30 cellular contexts compared by ENCODE assay signal in the genomic region with DNA sequence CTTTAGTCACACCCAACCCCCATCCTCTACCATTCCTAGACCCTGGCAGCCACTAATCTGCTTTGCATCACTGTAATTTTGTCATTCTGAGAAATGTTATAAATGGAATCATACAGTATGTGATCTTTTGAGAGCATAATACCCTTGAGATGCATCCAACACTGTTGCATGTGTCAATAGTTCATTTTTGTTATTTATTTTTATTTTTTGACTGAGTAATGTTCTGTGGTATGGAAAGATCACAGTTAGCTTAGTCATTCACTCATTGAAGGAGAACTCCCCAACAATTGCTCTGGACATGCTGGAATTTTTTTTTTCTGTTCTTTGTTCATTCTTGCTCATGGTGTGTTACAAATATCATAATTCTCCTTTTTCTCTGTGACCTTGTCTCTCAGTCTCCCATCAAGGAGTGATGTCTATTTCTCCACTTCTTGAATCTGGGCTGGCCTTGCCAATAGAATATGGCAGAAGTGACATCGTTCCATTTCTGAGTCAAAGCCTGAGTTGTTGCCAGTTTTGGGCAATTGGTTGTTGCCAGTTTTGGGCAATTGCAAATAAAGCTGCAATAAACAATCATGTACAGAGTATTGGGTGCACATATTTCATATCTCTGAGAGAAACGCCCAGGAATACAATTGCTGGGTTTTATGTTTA. TPM values are rescaled to one million over a fixed set of nuclear protein-coding genes. Genes with fewer than 3 reads are reported as not detected.
DNase-seq lines count a peak whose midpoint lies in the region; ATAC-seq and TF ChIP-seq lines count a peak whose summit lies in the region.
"Had no signal": no experiment of that assay in that cellular context is flagged by ENCODE, and none has a peak within 500 bp of the region (broad histone marks: within the 10 kb centered on the region; RNA-seq: fewer than 3 reads in every experiment).

No MANE protein-coding gene starts in this region.

- POLR2A ChIA-PET in PC-3 (lab: Charles Lee; ENCODE audit: unreplicated experiment) = no interaction called here

- H3K27me3 ChIP-seq in ACC112 (ENCODE audit: insufficient read depth, low read length) (no peaks in the 10 kb centered on the region), GM23248 (replicated peaks; ENCODE audit: insufficient read depth) (no peaks in the 10 kb centered on the region), PC-3 (ENCODE audit: low read length) (peaks cover 27% of the 10 kb centered on the region)
- H3K27me3 ChIP-seq: body of pancreas, right lobe of liver, tibial artery, vagina had no signal

- H3K4me3 ChIP-seq in ACC112 (ENCODE audit: low read depth, low read length) = no peak overlapping the region; the same call in 1 of the 2 replicates
- H3K4me3 ChIP-seq in GM23248 = no peak overlapping the region
- H3K4me3 ChIP-seq in fibroblast of the aortic adventitia (ENCODE audit: low read depth, low read length) = no peak overlapping the region
- H3K4me3 ChIP-seq in PC-3 (ENCODE audit: low read length) = no peak overlapping the region
- H3K4me3 ChIP-seq: body of pancreas, esophagus squamous epithelium, right lobe of liver, stomach, tibial artery, vagina had no signal

- peaks cover 14% of the 10 kb centered on the region for H3K4me1 ChIP-seq in ACC112 (ENCODE audit: control insufficient read depth, insufficient read depth, low read length, unreplicated experiment)
- H3K4me1 ChIP-seq in GM23248 (ENCODE audit: insufficient read depth) = peaks cover 20% of the 10 kb centered on the region
- no peaks in the 10 kb centered on the region for H3K4me1 ChIP-seq in PC-3 (ENCODE audit: insufficient read depth, low read length)
- H3K4me1 ChIP-seq: body of pancreas, esophagus squamous epithelium, right lobe of liver, stomach had no signal

- H3K4me3 Mint-ChIP-seq in activated naive CD4-positive, alpha-beta T cell treated with anti-CD3 and anti-CD28 coated beads for 36 hours = no peak overlapping the region
- H3K4me3 Mint-ChIP-seq: activated B cell treated with CpG ODN at 0.5 μM for 24 hours; activated CD4-positive, alpha-beta T cell treated with anti-CD3 and anti-CD28 coated beads, Interleukin-2, amount 10 ng/mL, durations not matched to agents 7 days and 5 days; activated naive CD8-positive, alpha-beta T cell treated with anti-CD3 and anti-CD28 coated beads, Interleukin-2, amount 50 U/mL, for 24 hours; activated T-cell treated with anti-CD3 and anti-CD28 coated beads, Interleukin-2, amount 50 U/mL, for 4 hours; CD4-positive, alpha-beta T cell; H9; mesothelial cell of epicardium; T-cell had no signal

- H3K27ac Mint-ChIP-seq in activated naive CD4-positive, alpha-beta T cell treated with anti-CD3 and anti-CD28 coated beads for 36 hours = no peak overlapping the region
- H3K27ac Mint-ChIP-seq: activated B cell treated with CpG ODN at 0.5 μM for 24 hours; activated naive CD8-positive, alpha-beta T cell treated with anti-CD3 and anti-CD28 coated beads, Interleukin-2, amount 50 U/mL, for 24 hours; CD4-positive, alpha-beta T cell; H9; mesothelial cell of epicardium; naive B cell had no signal

- no peak overlapping the region for H3K9ac ChIP-seq in GM23248
- H3K9ac ChIP-seq in PC-3 (ENCODE audit: low read length) = no peak overlapping the region

- no TSS peak for BruUV-seq in PC-3 (replicated peaks; lab: Mats Ljungman, UMichigan)

- H3F3A ChIP-seq in GM23248 (ENCODE audit: insufficient read depth) = peaks cover 13% of the 10 kb centered on the region; the same call in 1 of the 2 replicates
- H3F3A ChIP-seq in PC-3 (ENCODE audit: low read length, unreplicated experiment) = no peaks in the 10 kb centered on the region

- H3K27me3 Mint-ChIP-seq in activated naive CD4-positive, alpha-beta T cell treated with anti-CD3 and anti-CD28 coated beads for 36 hours (ENCODE audit: low read depth) = no peaks in the 10 kb centered on the region

- H3K36me3 ChIP-seq in ACC112 (ENCODE audit: insufficient read depth, low read length) (no peaks in the 10 kb centered on the region), GM23248 (ENCODE audit: low read depth) (no peaks in the 10 kb centered on the region), PC-3 (ENCODE audit: low read depth, low read length) (no peaks in the 10 kb centered on the region)
- H3K36me3 ChIP-seq: esophagus squamous epithelium, right lobe of liver, stomach, tibial artery, vagina had no signal

- H2AFZ ChIP-seq in ACC112 (ENCODE audit: low read length, unreplicated experiment) (peak overlapping the region; percentile 54), GM23248 (no peak overlapping the region), PC-3 (ENCODE audit: low read length) (no peak overlapping the region)

- in situ Hi-C loops in GM23248 (cut with MboI) = loop anchor here (10.0 to 25.0 kb wide), 2 partner anchors 294 to 472 kb away; no protein-coding TSS in a partner anchor

- peak; percentile 74 for DNase-seq in GM23248
- DNase-seq in amniotic epithelial cell (ENCODE audit: low read depth) = peak; percentile 31
- DNase-seq in fibroblast of the aortic adventitia (ENCODE audit: low read depth) = peak; percentile 22
- no peak for DNase-seq in NCI-H2196 treated with DMSO at 0.1 percent for 48 hours (lab: John Stamatoyannopoulos, UW; ENCODE audit: unreplicated experiment)
- no peak for DNase-seq in activated naive CD4-positive, alpha-beta T cell treated with anti-CD3 and anti-CD28 coated beads for 36 hours
- DNase-seq in mesenteric fat pad (ENCODE audit: low spot score) = no peak
- no peak for DNase-seq in PC-3
- DNase-seq: activated B cell treated with CpG ODN at 0.5 μM for 24 hours; activated CD4-positive, alpha-beta T cell treated with anti-CD3 and anti-CD28 coated beads, Interleukin-2, amount 10 ng/mL, durations not matched to agents 7 days and 5 days; activated gamma-delta T cell; activated naive CD8-positive, alpha-beta T cell treated with anti-CD3 and anti-CD28 coated beads, Interleukin-2, amount 50 U/mL, for 24 hours; activated T-cell treated with anti-CD3 and anti-CD28 coated beads, Interleukin-2, amount 50 U/mL, for 4 hours; AML-193; body of pancreas; CD4-positive, alpha-beta T cell; DMS79 treated with DMSO at 0.1 percent for 48 hours; esophagus squamous epithelium; H9; naive B cell; NCI-H82; right lobe of liver; stimulated activated CD4-positive, alpha-beta T cell treated with anti-CD3 and anti-CD28 coated beads, Interleukin-12 subunit alpha, Interleukin-12 subunit beta, amount 100 ng/mL, for 4 hours; stimulated activated CD4-positive, alpha-beta T cell treated with anti-CD3 and anti-CD28 coated beads, Interleukin-2, amount 100 ng/mL, for 48 hours; stomach; T-cell; tibial artery had no signal

- no peaks in the 10 kb centered on the region for H4K20me1 ChIP-seq in GM23248 (ENCODE audit: insufficient read depth)
- H4K20me1 ChIP-seq in PC-3 (ENCODE audit: low read length) = no peaks in the 10 kb centered on the region

- H3K79me2 ChIP-seq in ACC112 (ENCODE audit: control insufficient read depth, insufficient read depth, low read length, unreplicated experiment) = no peaks in the 10 kb centered on the region
- H3K79me2 ChIP-seq in GM23248 (ENCODE audit: insufficient read depth) = no peaks in the 10 kb centered on the region
- H3K79me2 ChIP-seq in PC-3 (ENCODE audit: low read length) = no peaks in the 10 kb centered on the region

- CTCF ChIA-PET in activated naive CD4-positive, alpha-beta T cell treated with anti-CD3 and anti-CD28 coated beads for 36 hours (lab: Charles Lee) = no interaction called here
- CTCF ChIA-PET in PC-3 (lab: Charles Lee) = no interaction called here

- H3K9me3 ChIP-seq in GM23248 (ENCODE audit: low read depth) (no peaks in the 10 kb centered on the region), PC-3 (ENCODE audit: low read length) (no peaks in the 10 kb centered on the region)
- H3K9me3 ChIP-seq: body of pancreas, esophagus squamous epithelium, right lobe of liver, stomach, tibial artery, vagina had no signal

- H3K4me1 Mint-ChIP-seq in activated naive CD4-positive, alpha-beta T cell treated with anti-CD3 and anti-CD28 coated beads for 36 hours (ENCODE audit: low read depth) = peaks cover under 1% of the 10 kb centered on the region
- H3K4me1 Mint-ChIP-seq: activated B cell treated with CpG ODN at 0.5 μM for 24 hours, naive B cell had no signal

- H3K9me2 ChIP-seq in GM23248 (ENCODE audit: insufficient read depth) = no peaks in the 10 kb centered on the region
- no peaks in the 10 kb centered on the region for H3K9me2 ChIP-seq in PC-3 (replicated peaks; ENCODE audit: low read length)

- H3K27ac ChIP-seq in ACC112 (ENCODE audit: low read depth, low read length) (peak overlapping the region; percentile 56; the same call in 1 of the 2 replicates), GM23248 (no peak overlapping the region), PC-3 (ENCODE audit: low read length) (no peak overlapping the region)
- H3K27ac ChIP-seq: body of pancreas, esophagus squamous epithelium, right lobe of liver, RWPE1, stomach, tibial artery, vagina had no signal

- no peaks in the 10 kb centered on the region for H3K9me3 Mint-ChIP-seq in activated naive CD4-positive, alpha-beta T cell treated with anti-CD3 and anti-CD28 coated beads for 36 hours
- H3K9me3 Mint-ChIP-seq: activated B cell treated with CpG ODN at 0.5 μM for 24 hours; activated CD4-positive, alpha-beta T cell treated with anti-CD3 and anti-CD28 coated beads, Interleukin-2, amount 10 ng/mL, durations not matched to agents 7 days and 5 days; activated naive CD8-positive, alpha-beta T cell treated with anti-CD3 and anti-CD28 coated beads, Interleukin-2, amount 50 U/mL, for 24 hours; activated T-cell treated with anti-CD3 and anti-CD28 coated beads, Interleukin-2, amount 50 U/mL, for 4 hours; CD4-positive, alpha-beta T cell; H9; naive B cell; T-cell had no signal

- ATAC-seq in PC-3 = no peak
- ATAC-seq: activated naive CD8-positive, alpha-beta T cell treated with anti-CD3 and anti-CD28 coated beads, Interleukin-2, amount 50 U/mL, for 24 hours; activated T-cell treated with anti-CD3 and anti-CD28 coated beads, Interleukin-2, amount 50 U/mL, for 4 hours; body of pancreas; right lobe of liver; T-cell had no signal

- H3K36me3 Mint-ChIP-seq in activated naive CD4-positive, alpha-beta T cell treated with anti-CD3 and anti-CD28 coated beads for 36 hours (ENCODE audit: low read depth) = no peaks in the 10 kb centered on the region
- H3K36me3 Mint-ChIP-seq: mesothelial cell of epicardium, naive B cell, T-cell had no signal

- intact Hi-C loops in activated naive CD4-positive, alpha-beta T cell treated with anti-CD3 and anti-CD28 coated beads for 36 hours (cut with micrococcal nuclease) = no loop called here
- intact Hi-C loops in PC-3 (cut with micrococcal nuclease) = no loop called here

- H3K4me2 ChIP-seq in GM23248 (ENCODE audit: unreplicated experiment) (no peak overlapping the region), PC-3 (ENCODE audit: low read length) (no peak overlapping the region)

- WGBS in GM23248 (ENCODE audit: low coverage in 1 of 2, low lambda C conversion rate in 2 of 2, missing lambda C conversion rate in 2 of 2), 2 experiments = 61 to 63% methylated on average over 2 of the region's 2 CpGs

- TF ChIP-seq CTCF in fibroblast of the aortic adventitia (IDR thresholded peaks at IDR 0.05; ENCODE audit: insufficient read depth, low read length) = no peak
- no peak for TF ChIP-seq CTCF in PC-3 (conservative IDR thresholded peaks at IDR 0.05; ENCODE audit: low read depth, low read length)

RNA-seq across cellular contexts. Expression of gene ADPGK, which starts 6.9 kb away (rescaled TPM):
- total RNA-seq in GM23248 (2014; rRNA removed; shearing (Covaris generic)) = 66.6 and 86.2 TPM in 2 replicates
- 47.1 and 50.5 TPM in 2 replicates for polyA plus RNA-seq in GM23248 (2016; fragmentation: Nextera tagmentation; extraction: Ambion mirVana)
- 43.9 and 86.1 TPM in 2 replicates for total RNA-seq in fibroblast of the aortic adventitia (ENCODE audit: low replicate concordance)
- 10 to 100 TPM; 41.4 to 43.6 TPM for total RNA-seq in activated naive CD4-positive, alpha-beta T cell treated with anti-CD3 and anti-CD28 coated beads for 36 hours
- total RNA-seq in mesenteric fat pad = 55.5 TPM
- total RNA-seq in PC-3 (2014; rRNA removed) = 50.0 and 52.9 TPM in 2 replicates

Comparison
In these comparisons a context has a peak if more than half of its experiments do, and no peak if none do; other contexts are left out.
1. DNase-seq: peak in GM23248 (single experiment), amniotic epithelial cell (single experiment) and fibroblast of the aortic adventitia (single experiment); none in NCI-H2196 treated with DMSO at 0.1 percent for 48 hours (single experiment), activated naive CD4-positive, alpha-beta T cell treated with anti-CD3 and anti-CD28 coated beads for 36 hours (single experiment), mesenteric fat pad (single experiment) and PC-3 (single experiment).